Comparison of ENCODE assay signal across 1 cellular context in genomic region chrX:53479295-53479694, GRCh38.
TF ChIP-seq lines count a peak whose summit lies in the region.

No MANE protein-coding gene starts in this region.

TF ChIP-seq in H1, 55 proteins besides CTCF, POLR2A, EP300 and RAD21:
- TF ChIP-seq SP1 (IDR thresholded peaks at IDR 0.05; ENCODE audit: low read depth, low read length) (peak; percentile 46; the same call in 1 of the 2 replicates), CHD7 (IDR thresholded peaks at IDR 0.05; ENCODE audit: insufficient replicate concordance, low read length) (no peak), CTBP2 (IDR thresholded peaks at IDR 0.05; ENCODE audit: borderline replicate concordance, insufficient read depth, insufficient read length, low read length) (no peak)
